ENCODE assay signal across 8 cellular contexts in the genomic region with DNA sequence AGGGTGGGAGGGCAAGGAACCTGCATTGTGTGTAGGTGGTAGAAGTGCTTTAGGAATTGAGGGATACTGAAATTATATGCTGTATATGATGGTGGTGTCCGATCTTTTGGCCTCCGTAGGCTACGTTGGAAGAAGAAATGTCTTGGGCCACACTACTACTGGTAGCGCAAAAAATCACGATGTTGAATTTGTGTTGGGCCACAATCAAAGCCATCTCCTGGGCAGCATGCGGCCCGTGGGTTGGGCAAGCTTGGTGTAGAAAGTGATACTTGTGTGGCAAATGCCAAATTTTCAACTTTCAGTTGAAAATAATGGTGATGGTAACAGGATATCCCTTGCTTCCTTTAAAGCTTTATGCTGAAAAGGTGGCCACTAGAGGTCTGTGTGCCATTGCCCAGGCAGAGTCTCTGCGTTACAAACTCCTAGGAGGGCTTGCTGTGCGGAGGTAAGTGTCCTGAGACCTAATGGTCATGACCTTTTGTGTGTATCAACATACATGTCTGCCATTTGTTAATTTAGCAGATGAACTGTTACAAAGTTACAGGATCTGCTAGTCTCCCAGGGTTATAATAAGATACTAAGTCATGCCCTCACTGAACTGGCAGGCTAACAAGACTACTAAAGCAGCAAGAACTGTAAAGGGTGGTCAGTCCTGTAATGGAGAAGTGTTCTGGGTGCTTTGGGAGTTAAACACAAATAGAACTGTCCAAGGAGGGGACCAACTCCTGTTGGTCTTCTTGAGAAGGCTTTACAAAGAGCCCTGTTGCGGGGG. TPM values are rescaled to one million over a fixed set of nuclear protein-coding genes. Genes with fewer than 3 reads are reported as not detected.
DNase-seq lines count a peak whose midpoint lies in the region; ATAC-seq and TF ChIP-seq lines count a peak whose summit lies in the region.

No MANE protein-coding gene starts in this region.

- no peak overlapping the region for H3K14ac ChIP-seq in mesenchymal stem cell (ENCODE audit: low read length in 2 of 2)

- H4K91ac ChIP-seq in mesenchymal stem cell (ENCODE audit: low read length) = no peak overlapping the region

- no peaks in the 10 kb centered on the region for H3K79me1 ChIP-seq in mesenchymal stem cell (replicated peaks; ENCODE audit: low read length, poor library complexity, severe bottlenecking)

- H3K4me1 ChIP-seq in BE2C (peaks cover 43% of the 10 kb centered on the region), adipocyte (ENCODE audit: control insufficient read depth, insufficient read depth, low read length) (peaks cover 25% of the 10 kb centered on the region), mesenchymal stem cell (ENCODE audit: control insufficient read depth, insufficient read depth, low read depth, low read length) (peaks cover 16% of the 10 kb centered on the region)

- H4K8ac ChIP-seq in mesenchymal stem cell (ENCODE audit: low read length) = no peak overlapping the region

- H2AFZ ChIP-seq in mesenchymal stem cell (ENCODE audit: low read depth, low read length) = no peak overlapping the region

- DNase-seq in BE2C (no peak), HFF-Myc (ENCODE audit: extremely low read depth, low read depth) (no peak), adipocyte (ENCODE audit: low read depth) (no peak), mesenchymal stem cell (no peak), NCI-H2107 (lab: John Stamatoyannopoulos, UW) (no peak), cerebellum (ENCODE audit: low spot score) (no peak), iPS-NIHi11 (ENCODE audit: low spot score) (no peak)

- no peak overlapping the region for H2BK12ac ChIP-seq in mesenchymal stem cell (ENCODE audit: low read length in 2 of 2)

- no peak for ATAC-seq in HG03095 (IDR thresholded peaks at IDR 0.05; ENCODE audit: unreplicated experiment)

- TF ChIP-seq CTCF in BE2C (IDR thresholded peaks at IDR 0.05; ENCODE audit: low read depth, low read length) (peak; percentile 17; the same call in 1 of the 2 replicates), HFF-Myc (IDR thresholded peaks at IDR 0.05; ENCODE audit: low read depth, low read length, missing control alignments) (peak; percentile 13)

- H3K9ac ChIP-seq in adipocyte (ENCODE audit: low read length) (peak overlapping the region; percentile 100), mesenchymal stem cell (ENCODE audit: low read length) (peak overlapping the region; percentile 97)

- H3K9me3 ChIP-seq in BE2C (no peaks in the 10 kb centered on the region), adipocyte (ENCODE audit: control insufficient read depth, low read length) (no peaks in the 10 kb centered on the region), mesenchymal stem cell (ENCODE audit: control insufficient read depth, low read length) (no peaks in the 10 kb centered on the region)

- H3K18ac ChIP-seq in mesenchymal stem cell (ENCODE audit: low read depth in 1 of 2, low read length in 2 of 2) = no peak overlapping the region

- no peak overlapping the region for H3K23ac ChIP-seq in mesenchymal stem cell (ENCODE audit: low read length in 2 of 2)

- no peaks in the 10 kb centered on the region for H3K27me3 ChIP-seq in BE2C
- no peaks in the 10 kb centered on the region for H3K27me3 ChIP-seq in adipocyte (replicated peaks; ENCODE audit: control insufficient read depth, insufficient read depth, low read length)
- no peaks in the 10 kb centered on the region for H3K27me3 ChIP-seq in mesenchymal stem cell (ENCODE audit: control insufficient read depth in 1 of 2, insufficient read depth in 1 of 2, low read length in 2 of 2)

- no peak overlapping the region for H3K27ac ChIP-seq in mesenchymal stem cell (ENCODE audit: low read length, poor library complexity, severe bottlenecking)

- H2AK5ac ChIP-seq in mesenchymal stem cell (ENCODE audit: low read length, severe bottlenecking) = no peak overlapping the region

- WGBS in mesenchymal stem cell = 94% methylated on average over 10 of the region's 10 CpGs

- H2BK120ac ChIP-seq in mesenchymal stem cell (ENCODE audit: low read depth, low read length) = no peak overlapping the region

- peak overlapping the region; percentile 100 for H3K4me3 ChIP-seq in BE2C (ENCODE audit: low read depth, low read length)
- H3K4me3 ChIP-seq in HFF-Myc (replicated peaks; ENCODE audit: low read depth, low read length) = peak overlapping the region; percentile 96
- H3K4me3 ChIP-seq in adipocyte (ENCODE audit: low read length) = peak overlapping the region; percentile 100
- H3K4me3 ChIP-seq in mesenchymal stem cell (ENCODE audit: insufficient read depth in 1 of 2, low read depth in 1 of 2, low read length in 2 of 2) = peak overlapping the region in 1 of 2 experiments; percentile 89

- peaks cover 72% of the 10 kb centered on the region for H3K36me3 ChIP-seq in BE2C
- H3K36me3 ChIP-seq in adipocyte (ENCODE audit: control insufficient read depth, insufficient read depth, low read length, severe bottlenecking) = peaks cover 64% of the 10 kb centered on the region
- peaks cover 35 to 63% of the 10 kb centered on the region in 2 experiments for H3K36me3 ChIP-seq in mesenchymal stem cell (ENCODE audit: control insufficient read depth in 1 of 2, insufficient read depth in 2 of 2, low read depth in 1 of 2, low read length in 2 of 2)

- H3K4ac ChIP-seq in mesenchymal stem cell (ENCODE audit: low read depth in 1 of 2, low read length in 2 of 2) = no peak overlapping the region

- H2BK15ac ChIP-seq in mesenchymal stem cell (ENCODE audit: low read depth, poor library complexity, severe bottlenecking) = no peak overlapping the region

- H2BK5ac ChIP-seq in mesenchymal stem cell (ENCODE audit: low read depth, low read length, poor library complexity, severe bottlenecking) = no peak overlapping the region

- peak overlapping the region; percentile 37 for H3K4me2 ChIP-seq in mesenchymal stem cell (ENCODE audit: low read length, poor library complexity, severe bottlenecking)

RNA-seq across cellular contexts. Expression of a gene that starts 2.9 kb away (rescaled TPM):
- polyA plus RNA-seq in BE2C (2012; ENCODE audit: insufficient read depth, insufficient read length, low read depth) = 2,133 TPM
- polyA plus RNA-seq in mesenchymal stem cell (2013, experiment 1 of 2) = 4,029 TPM
- polyA plus RNA-seq in mesenchymal stem cell (2013, experiment 2 of 2) = 4,151 TPM
- total RNA-seq in cerebellum = 564 TPM

RNA-seq across cellular contexts. Expression of a gene that starts 30.8 kb away (rescaled TPM):
- 1.9 TPM for polyA plus RNA-seq in BE2C (2012; ENCODE audit: insufficient read depth, insufficient read length, low read depth)
- 0.26 TPM for polyA plus RNA-seq in mesenchymal stem cell (2013, experiment 1 of 2)
- polyA plus RNA-seq in mesenchymal stem cell (2013, experiment 2 of 2) = 0.34 TPM
- 17.0 TPM for total RNA-seq in cerebellum

RNA-seq across cellular contexts. Expression of a gene that starts 50.7 kb away (rescaled TPM):
- 102 TPM for polyA plus RNA-seq in BE2C (2012; ENCODE audit: insufficient read depth, insufficient read length, low read depth)
- 65.2 TPM for polyA plus RNA-seq in mesenchymal stem cell (2013, experiment 1 of 2)
- polyA plus RNA-seq in mesenchymal stem cell (2013, experiment 2 of 2) = 64.4 TPM
- total RNA-seq in cerebellum = 48.4 TPM
